ENCODE assay signal across 25 cellular contexts in genomic region chr22:49768077-49768476, GRCh38. TPM values are rescaled to one million over a fixed set of nuclear protein-coding genes. Genes with fewer than 3 reads are reported as not detected.
DNase-seq lines count a peak whose midpoint lies in the region; ATAC-seq and TF ChIP-seq lines count a peak whose summit lies in the region.
"Had no signal": no experiment of that assay in that cellular context is flagged by ENCODE, and none has a peak within 500 bp of the region (broad histone marks: within the 10 kb centered on the region; RNA-seq: fewer than 3 reads in every experiment).

No MANE protein-coding gene starts in this region.

- H3K4me1 ChIP-seq in right atrium auricular region (no peaks in the 10 kb centered on the region), left lung (no peaks in the 10 kb centered on the region)
- H3K4me1 ChIP-seq: neural progenitor cell had no signal

- H3K27ac Mint-ChIP-seq in activated T-helper 17 cell treated with anti-CD3 and anti-CD28 coated beads, Interleukin-2, amount 50 U/mL, for 72 hours = peak overlapping the region; percentile 69
- no peak overlapping the region for H3K27ac Mint-ChIP-seq in MCF 10A (ENCODE audit: low read depth, unreplicated experiment)
- H3K27ac Mint-ChIP-seq: activated naive CD8-positive, alpha-beta T cell; dendritic cell treated with granulocyte-macrophage colony-stimulating factor and Interleukin-4, amounts not matched to agents 40 ng/mL and 50 ng/mL, for 4 days; GM23338; HFFc6; stimulated activated naive CD8-positive, alpha-beta T cell treated with anti-CD3 and anti-CD28 coated beads, Interleukin-15, Interleukin-2, amounts not matched to agents 100 ng/mL and 50 ng/mL, for 24 hours; WTC11 had no signal

- POLR2A ChIA-PET in MCF 10A (lab: Yijun Ruan, JAX) = interaction anchor here (1.0 kb wide), 1 partner anchor 262 kb away, joined by 4 read pairs; no protein-coding TSS in a partner anchor

- ATAC-seq in activated T-helper 17 cell treated with anti-CD3 and anti-CD28 coated beads, Interleukin-2, amount 50 U/mL, for 72 hours (replicated peaks) = no peak
- no peak for ATAC-seq in left lung
- ATAC-seq in sciatic nerve = no peak

- H3K36me3 ChIP-seq in right atrium auricular region (peaks cover 7% of the 10 kb centered on the region), left lung (peaks cover 0 to 21% of the 10 kb centered on the region in 2 donors)
- H3K36me3 ChIP-seq: neural progenitor cell had no signal

- no peak for TF ChIP-seq CTCF in right atrium auricular region (IDR thresholded peaks at IDR 0.05)
- TF ChIP-seq CTCF in left lung (IDR thresholded peaks at IDR 0.05) = no peak
- TF ChIP-seq CTCF in MCF 10A (IDR thresholded peaks at IDR 0.05; ENCODE audit: unreplicated experiment) = no peak

- CTCF ChIA-PET in MCF 10A (lab: Yijun Ruan, JAX) = interaction anchor here (1.3 to 1.6 kb wide), 2 partner anchors 9 to 103 kb away, joined by 5 to 6 read pairs; no protein-coding TSS in a partner anchor

- no peaks in the 10 kb centered on the region for H3K27me3 Mint-ChIP-seq in activated T-helper 17 cell treated with anti-CD3 and anti-CD28 coated beads, Interleukin-2, amount 50 U/mL, for 72 hours
- no peaks in the 10 kb centered on the region for H3K27me3 Mint-ChIP-seq in MCF 10A (ENCODE audit: insufficient read depth, unreplicated experiment)
- H3K27me3 Mint-ChIP-seq: activated naive CD8-positive, alpha-beta T cell; CD4-positive, CD25-positive, alpha-beta regulatory T cell; progenitor cell of endocrine pancreas; stimulated activated naive CD8-positive, alpha-beta T cell treated with anti-CD3 and anti-CD28 coated beads, Interleukin-15, Interleukin-2, amounts not matched to agents 100 ng/mL and 50 ng/mL, for 24 hours had no signal

- BruUV-seq in MCF 10A (replicated peaks; lab: Mats Ljungman, UMichigan) = no TSS peak

- H3K27me3 ChIP-seq in right atrium auricular region = no peaks in the 10 kb centered on the region
- no peaks in the 10 kb centered on the region for H3K27me3 ChIP-seq in left lung
- H3K27me3 ChIP-seq: neural progenitor cell had no signal

- intact Hi-C loops in cardiac septum (cut with DNase I) = loop anchor here (5.0 kb wide), 1 partner anchor 149 kb away; the partner anchor contains the start of genes ALG12 and CRELD2
- intact Hi-C loops in left lung (cut with DNase I) = no loop called here
- intact Hi-C loops in sciatic nerve (cut with DNase I) = no loop called here
- intact Hi-C loops in MCF 10A (cut with micrococcal nuclease) = loop anchor here (5.0 kb wide), 1 partner anchor 379 kb away; no protein-coding TSS in a partner anchor

- no peak overlapping the region for H3K4me3 Mint-ChIP-seq in activated T-helper 17 cell treated with anti-CD3 and anti-CD28 coated beads, Interleukin-2, amount 50 U/mL, for 72 hours
- no peak overlapping the region for H3K4me3 Mint-ChIP-seq in MCF 10A (ENCODE audit: unreplicated experiment)
- H3K4me3 Mint-ChIP-seq: activated naive CD8-positive, alpha-beta T cell; CD4-positive, CD25-positive, alpha-beta regulatory T cell; dendritic cell treated with granulocyte-macrophage colony-stimulating factor and Interleukin-4, amounts not matched to agents 40 ng/mL and 50 ng/mL, for 4 days; GM23338; HFFc6; immature natural killer cell; neural progenitor cell; stimulated activated naive CD8-positive, alpha-beta T cell treated with anti-CD3 and anti-CD28 coated beads, Interleukin-15, Interleukin-2, amounts not matched to agents 100 ng/mL and 50 ng/mL, for 24 hours; WTC11 had no signal

- H3K27ac ChIP-seq in right atrium auricular region = no peak overlapping the region
- no peak overlapping the region for H3K27ac ChIP-seq in left lung
- H3K27ac ChIP-seq: neural progenitor cell, thoracic aorta had no signal

- H3K4me3 ChIP-seq in right atrium auricular region = no peak overlapping the region
- H3K4me3 ChIP-seq in left lung = no peak overlapping the region
- H3K4me3 ChIP-seq: GM12878, GM23338, neural progenitor cell, thoracic aorta had no signal

- no peaks in the 10 kb centered on the region for H3K9me3 Mint-ChIP-seq in activated T-helper 17 cell treated with anti-CD3 and anti-CD28 coated beads, Interleukin-2, amount 50 U/mL, for 72 hours
- H3K9me3 Mint-ChIP-seq in MCF 10A (ENCODE audit: unreplicated experiment) = peaks cover 14% of the 10 kb centered on the region

- H3K4me1 Mint-ChIP-seq in activated T-helper 17 cell treated with anti-CD3 and anti-CD28 coated beads, Interleukin-2, amount 50 U/mL, for 72 hours = peaks cover 6% of the 10 kb centered on the region
- H3K4me1 Mint-ChIP-seq in MCF 10A (ENCODE audit: insufficient read depth, unreplicated experiment) = no peaks in the 10 kb centered on the region

- H3K9me3 ChIP-seq in right atrium auricular region = peaks cover 8 to 17% of the 10 kb centered on the region in 2 donors
- H3K9me3 ChIP-seq in left lung = peaks cover 0 to 13% of the 10 kb centered on the region in 2 donors

- peaks cover 12% of the 10 kb centered on the region for H3K36me3 Mint-ChIP-seq in activated T-helper 17 cell treated with anti-CD3 and anti-CD28 coated beads, Interleukin-2, amount 50 U/mL, for 72 hours (ENCODE audit: low read depth)
- H3K36me3 Mint-ChIP-seq in MCF 10A (ENCODE audit: insufficient read depth, unreplicated experiment) = peaks cover 18% of the 10 kb centered on the region

- peak; percentile 22 for DNase-seq in cardiac septum (ENCODE audit: low spot score)
- DNase-seq in right atrium auricular region (ENCODE audit: low spot score) = no peak
- peak; percentile 19 to 55 for DNase-seq in left lung
- DNase-seq in sciatic nerve (ENCODE audit: low spot score) = peak; percentile 44
- no peak for DNase-seq in NCI-H2081 (lab: John Stamatoyannopoulos, UW)
- DNase-seq in MCF 10A (ENCODE audit: unreplicated experiment) = no peak
- no peak for DNase-seq in NCI-H1694 (lab: John Stamatoyannopoulos, UW)
- DNase-seq: CD4-positive, CD25-positive, alpha-beta regulatory T cell; HFFc6; MM.1S; NCI-H2029 treated with DMSO at 0.1 percent for 48 hours; NCI-H2227 treated with DMSO at 0.1 percent for 48 hours; NCI-H526 treated with DMSO at 0.1 percent for 48 hours; SIG-M5 had no signal

RNA-seq across cellular contexts. Expression of gene BRD1, which starts 59.6 kb away (rescaled TPM):
- total RNA-seq in cardiac septum (18.0 TPM), right atrium auricular region (10 to 100 TPM; 17.7 to 20.8 TPM), left lung (10 to 100 TPM; 27.4 to 32.4 TPM), sciatic nerve (37.7 TPM), MCF 10A (2022) (40.7 and 48.1 TPM in 2 replicates)
- total RNA-seq in activated T-helper 17 cell treated with anti-CD3 and anti-CD28 coated beads, Interleukin-2, amount 50 U/mL, for 72 hours = 10 to 100 TPM; 43.4 to 43.8 TPM

Comparison
In these comparisons a context has a peak if more than half of its experiments do, and no peak if none do; other contexts are left out.
1. DNase-seq: peak in cardiac septum (single experiment), left lung (2 of 2) and sciatic nerve (single experiment); none in right atrium auricular region (single experiment), NCI-H2081 (0 of 2), MCF 10A (single experiment) and NCI-H1694 (single experiment).
2. intact Hi-C loops: an anchor here in cardiac septum (5.0 kb wide) and MCF 10A (5.0 kb wide); none called in left lung and sciatic nerve.